19 cellular contexts compared by ENCODE assay signal in genomic region chr2:74700643-74701377, GRCh38. TPM values are rescaled to one million over a fixed set of nuclear protein-coding genes. Genes with fewer than 3 reads are reported as not detected.
"Had no signal": no experiment of that assay in that cellular context is flagged by ENCODE, and none has a peak within 500 bp of the region (broad histone marks: within the 10 kb centered on the region; RNA-seq: fewer than 3 reads in every experiment).

No MANE protein-coding gene starts in this region.

- H3K4me3 ChIP-seq: body of pancreas, left lung, lung, thoracic aorta, vagina had no signal

- DNase-seq: activated gamma-delta T cell treated with Interleukin-2 at 50 U/mL for 16 hours; activated T-cell treated with anti-CD3 and anti-CD28 coated beads, Interleukin-2, amount 50 U/mL, for 1 hour; anterior cingulate cortex; body of pancreas; kidney; left lung; naive B cell; occipital lobe; posterior cingulate gyrus; stimulated activated CD4-positive, alpha-beta T cell treated with anti-CD3 and anti-CD28 coated beads, Interleukin-4, amount 100 ng/mL, for 24 hours; stimulated activated naive CD4-positive, alpha-beta T cell treated with Interleukin-2 at 50 U/mL for 16 hours had no signal

- ATAC-seq: body of pancreas, left lung, WTC11 had no signal

- H3K27me3 ChIP-seq: body of pancreas, left lung, vagina had no signal

- H3K27ac ChIP-seq: body of pancreas, epithelial cell of prostate, left lung, thoracic aorta, vagina had no signal

- H3K4me1 ChIP-seq: body of pancreas, left lung, vagina had no signal

- H3K9me3 ChIP-seq: body of pancreas, left lung, thoracic aorta, vagina had no signal

- H3K36me3 ChIP-seq: left lung, thoracic aorta, vagina had no signal

RNA-seq across cellular contexts. Expression of gene M1AP, which starts 52.7 kb away (rescaled TPM):
- total RNA-seq: body of pancreas, cardiac septum, fibroblast of villous mesenchyme, occipital lobe had no signal
- polyA plus RNA-seq: neural cell had no signal
